ENCODE assay signal across 27 cellular contexts in the genomic region with DNA sequence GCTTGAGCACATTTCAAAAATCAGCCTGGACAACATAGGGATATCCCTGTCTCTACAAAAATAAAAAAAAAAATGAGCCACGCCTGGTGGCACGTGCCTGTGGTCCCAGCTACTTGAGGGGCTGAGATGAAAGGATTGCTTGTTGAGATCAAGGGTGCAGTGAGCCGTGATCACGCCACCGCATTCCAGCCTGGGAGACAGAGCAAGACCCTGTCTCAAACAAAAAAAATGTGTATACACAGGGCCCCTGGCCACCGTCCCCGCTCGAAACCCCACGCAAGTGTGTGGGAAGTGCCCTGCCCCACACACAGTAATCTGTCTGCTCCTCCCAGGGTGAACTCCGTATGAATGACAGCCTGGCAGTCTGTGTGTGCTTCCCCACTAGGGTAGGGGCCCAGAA.
"Had no signal": no experiment of that assay in that cellular context is flagged by ENCODE, and none has a peak within 500 bp of the region (broad histone marks: within the 10 kb centered on the region; RNA-seq: fewer than 3 reads in every experiment).

No MANE protein-coding gene starts in this region.

- H3K4me1 Mint-ChIP-seq: immature natural killer cell; naive thymus-derived CD8-positive, alpha-beta T cell had no signal

- H3K36me3 ChIP-seq: cardiac muscle cell, colonic mucosa, gastroesophageal sphincter, heart left ventricle, pancreas, prostate gland, uterus had no signal

- H3K9me3 Mint-ChIP-seq: activated T-cell treated with anti-CD3 and anti-CD28 coated beads, Interleukin-2, amount 50 U/mL, for 72 hours; immature natural killer cell; mesothelial cell of epicardium had no signal

- H3K4me3 Mint-ChIP-seq: activated naive CD8-positive, alpha-beta T cell; activated T-cell treated with anti-CD3 and anti-CD28 coated beads, Interleukin-2, amount 50 U/mL, for 72 hours; brain; immature natural killer cell; mesothelial cell of epicardium; naive thymus-derived CD8-positive, alpha-beta T cell had no signal

- H3K36me3 Mint-ChIP-seq: activated naive CD8-positive, alpha-beta T cell; brain; immature natural killer cell; mesothelial cell of epicardium; naive thymus-derived CD8-positive, alpha-beta T cell had no signal

- H3K9me3 ChIP-seq: colonic mucosa, gastroesophageal sphincter, heart left ventricle, pancreas, prostate gland, testis, uterus had no signal

- H3K27ac Mint-ChIP-seq: activated naive CD8-positive, alpha-beta T cell; activated T-cell treated with anti-CD3 and anti-CD28 coated beads, Interleukin-2, amount 50 U/mL, for 72 hours; immature natural killer cell; mesothelial cell of epicardium; naive thymus-derived CD8-positive, alpha-beta T cell had no signal

- ATAC-seq: activated T-cell treated with anti-CD3 and anti-CD28 coated beads, Interleukin-2, amount 50 U/mL, for 72 hours; gastroesophageal sphincter; heart left ventricle; left colon; naive thymus-derived CD8-positive, alpha-beta T cell; pancreas had no signal

- H3K4me3 ChIP-seq: cardiac muscle cell, colonic mucosa, gastroesophageal sphincter, heart left ventricle, pancreas, prostate gland, uterus had no signal

- DNase-seq: activated CD4-positive, alpha-beta T cell treated with anti-CD3 and anti-CD28 coated beads for 4 hours; activated CD4-positive, alpha-beta T cell treated with anti-CD3 and anti-CD28 coated beads, Interleukin-2, amount 50 U/mL, for 4 hours; activated naive CD4-positive, alpha-beta T cell treated with Interleukin-2 at 50 U/mL for 16 hours; activated T-cell treated with anti-CD3 and anti-CD28 coated beads for 4 hours; activated T-cell treated with anti-CD3 and anti-CD28 coated beads, Interleukin-2, amount 50 U/mL, for 72 hours; anterior cingulate cortex; cerebellar nuclear complex; colonic mucosa; effector memory CD4-positive, alpha-beta T cell; erythroblast; heart left ventricle; hypothalamus; immature natural killer cell; kidney; left colon; naive thymus-derived CD8-positive, alpha-beta T cell; pancreas; stimulated activated naive CD4-positive, alpha-beta T cell treated with Interleukin-2 at 50 U/mL for 16 hours; testis; trophoblast cell; uterus had no signal

- H3K4me1 ChIP-seq: colonic mucosa, gastroesophageal sphincter, heart left ventricle, pancreas, prostate gland, testis, uterus had no signal

- H3K27ac ChIP-seq: cardiac muscle cell, colonic mucosa, gastroesophageal sphincter, heart left ventricle, pancreas, prostate gland, testis, uterus had no signal
